In genomic region chr14:87944987-87945604, GRCh38 we compare ENCODE assay signal across 8 cellular contexts. TPM values are rescaled to one million over a fixed set of nuclear protein-coding genes. Genes with fewer than 3 reads are reported as not detected.
A peak's percentile ranks its signal among the peaks of the same experiment; 100 is the strongest.
DNase-seq lines count a peak whose midpoint lies in the region; ATAC-seq and TF ChIP-seq lines count a peak whose summit lies in the region.

No MANE protein-coding gene starts in this region.

- ATAC-seq in left lung (peak; percentile 77), HG03045 (IDR thresholded peaks at IDR 0.05; ENCODE audit: unreplicated experiment) (no peak)

- POLR2A ChIA-PET in activated CD4-positive, alpha-beta T cell treated with anti-CD3 and anti-CD28 coated beads, Interleukin-2, amount 10 ng/mL, durations not matched to agents 7 days and 5 days (lab: Charles Lee): no interaction called here
- POLR2A ChIA-PET in MCF 10A (lab: Yijun Ruan, JAX): no interaction called here

- H3K27me3 ChIP-seq in left lung: no peaks in the 10 kb centered on the region

- H3K4me3 ChIP-seq in left lung: no peak overlapping the region

- H3K27ac ChIP-seq in left lung: no peak overlapping the region

- TF ChIP-seq CTCF in MCF 10A (IDR thresholded peaks at IDR 0.05; ENCODE audit: unreplicated experiment) (no peak), left lung (IDR thresholded peaks at IDR 0.05) (peak; percentile 54 to 66)

- H3K4me1 ChIP-seq in left lung: no peaks in the 10 kb centered on the region

- H3K36me3 Mint-ChIP-seq in activated CD4-positive, alpha-beta T cell treated with anti-CD3 and anti-CD28 coated beads, Interleukin-2, amount 10 ng/mL, durations not matched to agents 7 days and 5 days (ENCODE audit: low read depth): peaks cover 20% of the 10 kb centered on the region
- H3K36me3 Mint-ChIP-seq in MCF 10A (ENCODE audit: insufficient read depth, unreplicated experiment): no peaks in the 10 kb centered on the region

- no peaks in the 10 kb centered on the region for H3K9me3 Mint-ChIP-seq in activated CD4-positive, alpha-beta T cell treated with anti-CD3 and anti-CD28 coated beads, Interleukin-2, amount 10 ng/mL, durations not matched to agents 7 days and 5 days
- no peaks in the 10 kb centered on the region for H3K9me3 Mint-ChIP-seq in MCF 10A (ENCODE audit: unreplicated experiment)

- intact Hi-C loops in MCF 10A (cut with micrococcal nuclease) (loop anchor here (1.0 to 10.0 kb wide), 3 partner anchors 223 to 437 kb away; no protein-coding TSS in a partner anchor), left lung (cut with DNase I) (loop anchor here in 1 of 2 donors (5.0 kb wide), 1 partner anchor 222 kb away; no protein-coding TSS in a partner anchor)

- CTCF ChIA-PET in activated CD4-positive, alpha-beta T cell treated with anti-CD3 and anti-CD28 coated beads, Interleukin-2, amount 10 ng/mL, durations not matched to agents 7 days and 5 days (lab: Charles Lee): interaction anchor here (0.6 to 2.6 kb wide), 6 partner anchors 10 to 287 kb away, joined by 3 to 19 read pairs (median 4); no protein-coding TSS in a partner anchor
- CTCF ChIA-PET in MCF 10A (lab: Yijun Ruan, JAX): interaction anchor here (0.6 to 2.9 kb wide), 43 partner anchors 10 to 1168 kb away, joined by 3 to 30 read pairs (median 4); no protein-coding TSS in a partner anchor

- peak; percentile 24 for DNase-seq in activated CD4-positive, alpha-beta T cell treated with anti-CD3 and anti-CD28 coated beads, Interleukin-2, amount 10 ng/mL, durations not matched to agents 7 days and 5 days
- DNase-seq in activated CD4-positive, alpha-beta T cell treated with anti-CD3 and anti-CD28 coated beads, Interleukin-2, amount 50 U/mL, for 4 hours: no peak
- DNase-seq in NCI-H2171 treated with DMSO at 0.1 percent for 48 hours (lab: John Stamatoyannopoulos, UW) (peak; percentile 65), MCF 10A (ENCODE audit: unreplicated experiment) (peak; percentile 57), left lung (no peak), AG08396 (ENCODE audit: low spot score) (no peak), HuH-7 (ENCODE audit: low spot score) (no peak)

- H3K27me3 Mint-ChIP-seq in activated CD4-positive, alpha-beta T cell treated with anti-CD3 and anti-CD28 coated beads, Interleukin-2, amount 10 ng/mL, durations not matched to agents 7 days and 5 days: no peaks in the 10 kb centered on the region
- peaks cover 15% of the 10 kb centered on the region for H3K27me3 Mint-ChIP-seq in MCF 10A (ENCODE audit: insufficient read depth, unreplicated experiment)

- H3K9me3 ChIP-seq in left lung: no peaks in the 10 kb centered on the region

- no peak overlapping the region for H3K4me3 Mint-ChIP-seq in activated CD4-positive, alpha-beta T cell treated with anti-CD3 and anti-CD28 coated beads, Interleukin-2, amount 10 ng/mL, durations not matched to agents 7 days and 5 days
- no peak overlapping the region for H3K4me3 Mint-ChIP-seq in MCF 10A (ENCODE audit: unreplicated experiment)

- peaks cover 5% of the 10 kb centered on the region for H3K4me1 Mint-ChIP-seq in activated CD4-positive, alpha-beta T cell treated with anti-CD3 and anti-CD28 coated beads, Interleukin-2, amount 10 ng/mL, durations not matched to agents 7 days and 5 days
- no peaks in the 10 kb centered on the region for H3K4me1 Mint-ChIP-seq in MCF 10A (ENCODE audit: insufficient read depth, unreplicated experiment)

- peaks cover 0 to 85% of the 10 kb centered on the region in 2 donors for H3K36me3 ChIP-seq in left lung

- BruUV-seq in MCF 10A (replicated peaks; lab: Mats Ljungman, UMichigan): no TSS peak

- no peak overlapping the region for H3K27ac Mint-ChIP-seq in activated CD4-positive, alpha-beta T cell treated with anti-CD3 and anti-CD28 coated beads, Interleukin-2, amount 10 ng/mL, durations not matched to agents 7 days and 5 days
- no peak overlapping the region for H3K27ac Mint-ChIP-seq in MCF 10A (ENCODE audit: low read depth, unreplicated experiment)

RNA-seq across cellular contexts. Expression of gene GALC, which starts 47.9 kb away (rescaled TPM):
- 10 to 100 TPM; 15.5 to 16.9 TPM for total RNA-seq in activated CD4-positive, alpha-beta T cell treated with anti-CD3 and anti-CD28 coated beads, Interleukin-2, amount 10 ng/mL, durations not matched to agents 7 days and 5 days
- total RNA-seq in MCF 10A (2022): 1.0 and 3.7 TPM in 2 replicates
- total RNA-seq in left lung: 10 to 100 TPM; 31.0 to 48.3 TPM

RNA-seq across cellular contexts. Expression of gene GPR65, which starts 59.8 kb away (rescaled TPM):
- 10 to 100 TPM; 17.9 to 21.0 TPM for total RNA-seq in activated CD4-positive, alpha-beta T cell treated with anti-CD3 and anti-CD28 coated beads, Interleukin-2, amount 10 ng/mL, durations not matched to agents 7 days and 5 days
- not detected in 2 replicates for total RNA-seq in MCF 10A (2022)
- total RNA-seq in left lung: 10 to 100 TPM in 1 of 2 donors, 1 to 10 TPM in 1; 3.1 to 11.1 TPM

Comparison
In these comparisons a context has a peak if more than half of its experiments do, and no peak if none do; other contexts are left out.
1. DNase-seq: peak in activated CD4-positive, alpha-beta T cell treated with anti-CD3 and anti-CD28 coated beads, Interleukin-2, amount 10 ng/mL, durations not matched to agents 7 days and 5 days (single experiment), NCI-H2171 treated with DMSO at 0.1 percent for 48 hours (single experiment) and MCF 10A (single experiment); none in activated CD4-positive, alpha-beta T cell treated with anti-CD3 and anti-CD28 coated beads, Interleukin-2, amount 50 U/mL, for 4 hours (0 of 2), left lung (0 of 2), AG08396 (single experiment) and HuH-7 (single experiment).